Comparison of ENCODE assay signal across 20 cellular contexts in the genomic region with DNA sequence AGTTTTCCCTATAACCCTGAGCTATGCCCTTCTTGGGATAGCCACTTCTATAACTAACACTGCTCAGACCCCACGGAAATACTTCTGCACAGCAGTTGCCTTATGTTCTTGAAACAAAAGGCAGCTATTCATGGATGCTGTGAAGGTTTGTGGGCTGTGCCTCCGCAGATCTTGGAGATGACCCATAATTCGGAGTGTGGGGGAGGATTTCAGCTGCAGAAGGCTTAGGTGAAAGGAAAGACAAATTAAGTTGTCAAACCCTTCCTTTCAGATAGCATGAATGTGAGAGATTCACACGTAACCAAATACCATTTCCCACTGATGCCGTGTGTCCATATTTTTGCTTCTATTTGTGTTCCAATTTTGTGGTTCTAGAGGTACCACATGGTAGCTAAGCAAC. TPM values are rescaled to one million over a fixed set of nuclear protein-coding genes. Genes with fewer than 3 reads are reported as not detected.
A peak's percentile ranks its signal among the peaks of the same experiment; 100 is the strongest.
DNase-seq lines count a peak whose midpoint lies in the region; ATAC-seq and TF ChIP-seq lines count a peak whose summit lies in the region.
"Had no signal": no experiment of that assay in that cellular context is flagged by ENCODE, and none has a peak within 500 bp of the region (broad histone marks: within the 10 kb centered on the region; RNA-seq: fewer than 3 reads in every experiment).

No MANE protein-coding gene starts in this region.

- H3K4me1 ChIP-seq in PC-3 (ENCODE audit: insufficient read depth, low read length), result no peaks in the 10 kb centered on the region; the same call in 1 of the 2 replicates

- no peak overlapping the region for H3K4me3 ChIP-seq in PC-3 (ENCODE audit: low read length)
- H3K4me3 ChIP-seq: A549 had no signal

- BruUV-seq in PC-3 (replicated peaks; lab: Mats Ljungman, UMichigan), result no TSS peak

- no peaks in the 10 kb centered on the region for H4K20me1 ChIP-seq in PC-3 (ENCODE audit: low read length)

- no peaks in the 10 kb centered on the region for H3K79me2 ChIP-seq in PC-3 (ENCODE audit: low read length)

- no peak overlapping the region for H3K9ac ChIP-seq in PC-3 (ENCODE audit: low read length)

- TF ChIP-seq CTCF in PC-3 (conservative IDR thresholded peaks at IDR 0.05; ENCODE audit: low read depth, low read length), result no peak
- no peak for TF ChIP-seq CTCF in GM10248 (IDR thresholded peaks at IDR 0.05; ENCODE audit: control extremely low read depth, extremely low read depth, low read depth, missing control alignments)

- CTCF ChIA-PET in PC-3 (lab: Charles Lee), result no interaction called here
- CTCF ChIA-PET in GM10248 (lab: Yijun Ruan, JAX), result interaction anchor here (1.5 kb wide), 1 partner anchor 12 kb away, joined by 3 read pairs; no protein-coding TSS in a partner anchor

- no peaks in the 10 kb centered on the region for H3K9me3 ChIP-seq in PC-3 (ENCODE audit: low read length)
- H3K9me3 ChIP-seq: A549 had no signal

- no peak overlapping the region for H3K27ac ChIP-seq in PC-3 (ENCODE audit: low read length)
- H3K27ac ChIP-seq: 22Rv1, A549, C4-2B had no signal

- ATAC-seq in PC-3 (no peak), HG03432 (IDR thresholded peaks at IDR 0.05; ENCODE audit: unreplicated experiment) (no peak)
- ATAC-seq: A549, HepG2 had no signal

- POLR2A ChIA-PET in PC-3 (lab: Charles Lee; ENCODE audit: unreplicated experiment), result interaction anchor here (0.5 kb wide), 1 partner anchor 775 kb away, joined by 6 read pairs; no protein-coding TSS in a partner anchor
- POLR2A ChIA-PET in GM10248 (lab: Yijun Ruan, JAX), result no interaction called here

- no peaks in the 10 kb centered on the region for H3K36me3 ChIP-seq in PC-3 (ENCODE audit: low read depth, low read length)

- H2AFZ ChIP-seq in PC-3 (ENCODE audit: low read length), result no peak overlapping the region

- H3F3A ChIP-seq in PC-3 (ENCODE audit: low read length, unreplicated experiment), result no peaks in the 10 kb centered on the region

- peak; percentile 38 for DNase-seq in COLO829 (ENCODE audit: low spot score)
- DNase-seq in amniotic epithelial cell (ENCODE audit: low read depth), result peak; percentile 45
- peak; percentile 20 for DNase-seq in inferior parietal cortex (ENCODE audit: extremely low spot score)
- peak; percentile 15 for DNase-seq in putamen (ENCODE audit: low spot score)
- no peak for DNase-seq in activated CD4-positive, alpha-beta T cell treated with anti-CD3 and anti-CD28 coated beads, Interleukin-2, amount 50 U/mL, for 1 hour
- no peak for DNase-seq in PC-3
- DNase-seq in GM10248 (ENCODE audit: extremely low spot score), result no peak
- DNase-seq: AML-193; CD4-positive, alpha-beta T cell; DMS153; DMS79; GDM1; H9 had no signal

- no peaks in the 10 kb centered on the region for H3K27me3 ChIP-seq in PC-3 (ENCODE audit: low read length)

- no peaks in the 10 kb centered on the region for H3K9me2 ChIP-seq in PC-3 (replicated peaks; ENCODE audit: low read length)

- intact Hi-C loops in PC-3 (cut with micrococcal nuclease), result no loop called here

- H3K4me2 ChIP-seq in PC-3 (ENCODE audit: low read length), result no peak overlapping the region
- H3K4me2 ChIP-seq: A549 had no signal

RNA-seq across cellular contexts. Expression of a gene that starts 38.1 kb away (rescaled TPM):
- total RNA-seq in PC-3 (2014; rRNA removed), result not detected in 2 replicates
- total RNA-seq: CD4-positive, alpha-beta T cell; Daoy; H1; H9; HepG2 had no signal

Comparison
In these comparisons a context has a peak if more than half of its experiments do, and no peak if none do; other contexts are left out.
1. DNase-seq: peak in COLO829 (single experiment), amniotic epithelial cell (single experiment), inferior parietal cortex (single experiment) and putamen (single experiment); none in activated CD4-positive, alpha-beta T cell treated with anti-CD3 and anti-CD28 coated beads, Interleukin-2, amount 50 U/mL, for 1 hour (single experiment), PC-3 (single experiment) and GM10248 (single experiment).